Comparison of ENCODE assay signal across 18 cellular contexts in genomic region chr16:65124596-65124995, GRCh38. TPM values are rescaled to one million over a fixed set of nuclear protein-coding genes. Genes with fewer than 3 reads are reported as not detected.
DNase-seq lines count a peak whose midpoint lies in the region; ATAC-seq, FAIRE-seq and TF ChIP-seq lines count a peak whose summit lies in the region.
"Had no signal": no experiment of that assay in that cellular context is flagged by ENCODE, and none has a peak within 500 bp of the region (broad histone marks: within the 10 kb centered on the region; RNA-seq: fewer than 3 reads in every experiment).

No MANE protein-coding gene starts in this region.

- H3K4me3 ChIP-seq in HUES6 (ENCODE audit: low read depth, low read length) (peak overlapping the region; percentile 80; the same call in 1 of the 2 replicates), choroid plexus epithelial cell (ENCODE audit: low read depth, low read length) (peak overlapping the region; percentile 75), lower lobe of right lung (peak overlapping the region; percentile 59), transverse colon (no peak overlapping the region)

- H3K9me3 ChIP-seq in HUES6 (ENCODE audit: control insufficient read depth, insufficient read depth, low read depth, low read length), result no peaks in the 10 kb centered on the region
- H3K9me3 ChIP-seq in lower lobe of right lung, result no peaks in the 10 kb centered on the region
- no peaks in the 10 kb centered on the region for H3K9me3 ChIP-seq in transverse colon
- H3K9me3 ChIP-seq: BE2C, MG63 had no signal

- TF ChIP-seq EP300 in transverse colon (IDR thresholded peaks at IDR 0.05; ENCODE audit: low read depth), result no peak

- no peak for FAIRE-seq in RCC 7860 (lab: Jason Lieb, UNC)
- FAIRE-seq: endometrium had no signal

- no peak for TF ChIP-seq CTCF in choroid plexus epithelial cell (conservative IDR thresholded peaks at IDR 0.05; ENCODE audit: low read depth, low read length)
- TF ChIP-seq CTCF in lower lobe of right lung (IDR thresholded peaks at IDR 0.05), result no peak
- no peak for TF ChIP-seq CTCF in transverse colon (IDR thresholded peaks at IDR 0.05)

- no peak for TF ChIP-seq POLR2A in transverse colon (IDR thresholded peaks at IDR 0.05)

- H3K27ac ChIP-seq in HUES6 (ENCODE audit: low read depth, low read length) (peak overlapping the region; percentile 62; the same call in 1 of the 2 replicates), lower lobe of right lung (peak overlapping the region; percentile 77), transverse colon (peak overlapping the region; percentile 64 to 88 (median 82))

- H3K27me3 ChIP-seq in HUES6 (ENCODE audit: control insufficient read depth, insufficient read depth, low read length), result peaks cover 65% of the 10 kb centered on the region
- H3K27me3 ChIP-seq in lower lobe of right lung (ENCODE audit: low read depth), result peaks cover 42% of the 10 kb centered on the region
- peaks cover 43% of the 10 kb centered on the region for H3K27me3 ChIP-seq in transverse colon
- H3K27me3 ChIP-seq: MG63 had no signal

- in situ Hi-C loops in transverse colon (cut with MboI; ENCODE audit: low pct_ligation_motif_present in 1 of 4, low pct_unique_long_range_greater_than_20kb in 1 of 4, low sequenced_read_pairs in 3 of 4), result loop anchor here in 3 of 4 donors (25.0 kb wide), 3 partner anchors 712 to 1762 kb away; no protein-coding TSS in a partner anchor

- no peak for ATAC-seq in lower lobe of right lung
- ATAC-seq: right cardiac atrium had no signal

- H3K4me1 ChIP-seq in HUES6 (ENCODE audit: control insufficient read depth, insufficient read depth, low read length) (peaks cover 11% of the 10 kb centered on the region; the same call in 1 of the 2 replicates), lower lobe of right lung (peaks cover 9% of the 10 kb centered on the region), transverse colon (peaks cover 8 to 53% (median 40%) of the 10 kb centered on the region in 4 donors)
- H3K4me1 ChIP-seq: BE2C had no signal

- intact Hi-C loops in lower lobe of right lung (cut with DNase I), result no loop called here
- intact Hi-C loops in transverse colon (cut with DNase I; ENCODE audit: low total_unique reads), result no loop called here

- WGBS in transverse colon (ENCODE audit: low coverage in 1 of 2), 2 donors, result 36 to 38% methylated on average over 2 of the region's 2 CpGs

- H3K36me3 ChIP-seq in HUES6 (ENCODE audit: control insufficient read depth, insufficient read depth, low read length) (no peaks in the 10 kb centered on the region), lower lobe of right lung (no peaks in the 10 kb centered on the region), transverse colon (no peaks in the 10 kb centered on the region)
- H3K36me3 ChIP-seq: BE2C, MG63 had no signal

- peak overlapping the region; percentile 97 for H3K9ac ChIP-seq in HUES6 (ENCODE audit: low read length)

- no peak for DNase-seq in choroid plexus epithelial cell (ENCODE audit: low read depth)
- no peak for DNase-seq in lower lobe of right lung
- DNase-seq in transverse colon, result no peak
- no peak for DNase-seq in NCI-H1417 (lab: John Stamatoyannopoulos, UW)
- no peak for DNase-seq in hypothalamus (lab: John Stamatoyannopoulos, UW)
- DNase-seq in SW 1271 (lab: John Stamatoyannopoulos, UW), result no peak
- no peak for DNase-seq in RCC 7860 (ENCODE audit: low spot score)
- DNase-seq: activated B cell treated with CpG ODN at 0.5 μM for 24 hours, BE2C, cerebellar nuclear complex, MG63, NCI-H1694 treated with DMSO at 0.1 percent for 48 hours, NCI-H446 had no signal

RNA-seq across cellular contexts. Expression of gene CDH11, which starts 2.7 kb away (rescaled TPM):
- 94.1 TPM for total RNA-seq in lower lobe of right lung
- total RNA-seq in transverse colon, result 100 to 1,000 TPM in 1 of 4 donors, 10 to 100 TPM in 1, 1 to 10 TPM in 2; 8.2 to 141 (median 9.2) TPM
- total RNA-seq: activated B cell treated with CpG ODN at 0.5 μM for 24 hours; activated T-helper 2 cell treated with anti-CD3 and anti-CD28 coated beads, Interferon-gamma antibody, Interleukin-2, Interleukin-4, amounts not matched to agents 10 μg/mL and 5 μg/mL and 100 μg/mL, durations not matched to agents 14 hours and 24 hours and 36 hours; T-helper 1 cell treated with Interleukin-12 subunit alpha and Interleukin-12 subunit beta and Interleukin-4 antibody, amounts not matched to agents 30 ng/mL and 1 ng/mL, for 36 hours had no signal

Comparison
In these comparisons a context has a peak if more than half of its experiments do, and no peak if none do; other contexts are left out.
1. H3K4me3 ChIP-seq: peak in HUES6 (single experiment), choroid plexus epithelial cell (single experiment) and lower lobe of right lung (single experiment); none in transverse colon (0 of 4).
2. Peak in every context shown above with its lines, with median percentiles within 50 percentile points of each other: H3K27ac ChIP-seq.